In genomic region chr1:12527564-12527963, GRCh38 we compare ENCODE assay signal across 24 cellular contexts.
DNase-seq lines count a peak whose midpoint lies in the region; ATAC-seq and TF ChIP-seq lines count a peak whose summit lies in the region.
"Had no signal": no experiment of that assay in that cellular context is flagged by ENCODE, and none has a peak within 500 bp of the region (broad histone marks: within the 10 kb centered on the region; RNA-seq: fewer than 3 reads in every experiment).

No MANE protein-coding gene starts in this region.

- no peaks in the 10 kb centered on the region for H3K27me3 ChIP-seq in right atrium auricular region
- no peaks in the 10 kb centered on the region for H3K27me3 ChIP-seq in vagina

- no peaks in the 10 kb centered on the region for H3K9me3 Mint-ChIP-seq in progenitor cell of endocrine pancreas (ENCODE audit: low read depth)
- no peaks in the 10 kb centered on the region for H3K9me3 Mint-ChIP-seq in activated T-cell treated with anti-CD3 and anti-CD28 coated beads, Interleukin-2, amount 50 U/mL, for 72 hours

- no peak overlapping the region for H3K27ac ChIP-seq in right atrium auricular region
- peak overlapping the region; percentile 68 for H3K27ac ChIP-seq in vagina
- H3K27ac ChIP-seq: parathyroid adenoma, RWPE1, SK-N-MC, WERI-Rb-1 had no signal

- DNase-seq in cardiac septum (ENCODE audit: low spot score) (peak; percentile 70), right atrium auricular region (ENCODE audit: low spot score) (no peak), kidney tubule cell (ENCODE audit: low spot score) (peak; percentile 61), progenitor cell of endocrine pancreas (ENCODE audit: low spot score, unreplicated experiment) (no peak), vagina (ENCODE audit: extremely low spot score in 2 of 2) (no peak)
- DNase-seq in activated T-cell treated with anti-CD3 and anti-CD28 coated beads, Interleukin-2, amount 50 U/mL, for 72 hours, result no peak
- DNase-seq: 8988T; activated CD4-positive, alpha-beta T cell treated with anti-CD3 and anti-CD28 coated beads, Interleukin-2, amount 50 U/mL, for 1 hour; activated CD8-positive, alpha-beta memory T cell treated with anti-CD3 and anti-CD28 coated beads, Interleukin-2, amount 50 U/mL, for 48 hours; activated effector memory CD4-positive, alpha-beta T cell treated with Interleukin-2 at 50 U/mL for 16 hours; KG1; mesendoderm; naive thymus-derived CD8-positive, alpha-beta T cell; NCI-H2171 treated with DMSO at 0.1 percent for 48 hours; NCI-H524 treated with DMSO at 0.1 percent for 48 hours; stimulated activated CD4-positive, alpha-beta T cell treated with anti-CD3 and anti-CD28 coated beads, Interleukin-2, amount 100 ng/mL, for 48 hours; stimulated activated naive CD4-positive, alpha-beta T cell; WERI-Rb-1 had no signal

- no peaks in the 10 kb centered on the region for H3K27me3 Mint-ChIP-seq in progenitor cell of endocrine pancreas
- H3K27me3 Mint-ChIP-seq in activated T-cell treated with anti-CD3 and anti-CD28 coated beads, Interleukin-2, amount 50 U/mL, for 72 hours (ENCODE audit: low read depth), result no peaks in the 10 kb centered on the region
- H3K27me3 Mint-ChIP-seq: naive thymus-derived CD8-positive, alpha-beta T cell had no signal

- ATAC-seq in HG03139 (IDR thresholded peaks at IDR 0.05; ENCODE audit: unreplicated experiment), result no peak
- no peak for ATAC-seq in GM19035 (IDR thresholded peaks at IDR 0.05; ENCODE audit: unreplicated experiment)
- ATAC-seq in activated T-cell treated with anti-CD3 and anti-CD28 coated beads, Interleukin-2, amount 50 U/mL, for 72 hours (replicated peaks in 1 of 2), result no peak
- ATAC-seq: naive thymus-derived CD8-positive, alpha-beta T cell had no signal

- H3K4me3 ChIP-seq in right atrium auricular region (no peak overlapping the region), vagina (no peak overlapping the region)
- H3K4me3 ChIP-seq: HAP-1, SK-N-MC had no signal

- H3K9me3 ChIP-seq in right atrium auricular region (no peaks in the 10 kb centered on the region), vagina (no peaks in the 10 kb centered on the region)
- H3K9me3 ChIP-seq: HAP-1 had no signal

- H3K36me3 ChIP-seq in right atrium auricular region, result no peaks in the 10 kb centered on the region
- H3K36me3 ChIP-seq in vagina, result no peaks in the 10 kb centered on the region
- H3K36me3 ChIP-seq: HAP-1, WERI-Rb-1 had no signal

- intact Hi-C loops in cardiac septum (cut with DNase I) (no loop called here), vagina (cut with DNase I) (no loop called here)

- TF ChIP-seq POLR2A in vagina (IDR thresholded peaks at IDR 0.05), result no peak

- H3K36me3 Mint-ChIP-seq in progenitor cell of endocrine pancreas (ENCODE audit: insufficient read depth), result no peaks in the 10 kb centered on the region
- no peaks in the 10 kb centered on the region for H3K36me3 Mint-ChIP-seq in activated T-cell treated with anti-CD3 and anti-CD28 coated beads, Interleukin-2, amount 50 U/mL, for 72 hours (ENCODE audit: insufficient read depth in 2 of 2)
- H3K36me3 Mint-ChIP-seq: naive thymus-derived CD8-positive, alpha-beta T cell had no signal

- peak overlapping the region; percentile 86 for H3K27ac Mint-ChIP-seq in progenitor cell of endocrine pancreas
- H3K27ac Mint-ChIP-seq in activated T-cell treated with anti-CD3 and anti-CD28 coated beads, Interleukin-2, amount 50 U/mL, for 72 hours, result no peak overlapping the region

- no peak for TF ChIP-seq CTCF in right atrium auricular region (IDR thresholded peaks at IDR 0.05)
- no peak for TF ChIP-seq CTCF in progenitor cell of endocrine pancreas (IDR thresholded peaks at IDR 0.05; ENCODE audit: unreplicated experiment)
- no peak for TF ChIP-seq CTCF in vagina (IDR thresholded peaks at IDR 0.05)

- no peak overlapping the region for H3K4me3 Mint-ChIP-seq in progenitor cell of endocrine pancreas (ENCODE audit: low read depth)
- no peak overlapping the region for H3K4me3 Mint-ChIP-seq in activated T-cell treated with anti-CD3 and anti-CD28 coated beads, Interleukin-2, amount 50 U/mL, for 72 hours
- H3K4me3 Mint-ChIP-seq: naive thymus-derived CD8-positive, alpha-beta T cell had no signal

- H3K4me1 Mint-ChIP-seq in progenitor cell of endocrine pancreas (ENCODE audit: low read depth), result peaks cover 35% of the 10 kb centered on the region
- peaks cover 24% of the 10 kb centered on the region for H3K4me1 Mint-ChIP-seq in activated T-cell treated with anti-CD3 and anti-CD28 coated beads, Interleukin-2, amount 50 U/mL, for 72 hours (ENCODE audit: low read depth)

- H3K4me1 ChIP-seq in right atrium auricular region (peaks cover 0 to 6% of the 10 kb centered on the region in 2 donors), vagina (peaks cover 30% of the 10 kb centered on the region)
- H3K4me1 ChIP-seq: HAP-1 had no signal

Comparison
In these comparisons a context has a peak if more than half of its experiments do, and no peak if none do; other contexts are left out.
1. DNase-seq: peak in cardiac septum (single experiment) and kidney tubule cell (single experiment); none in right atrium auricular region (single experiment), progenitor cell of endocrine pancreas (single experiment), vagina (0 of 2) and activated T-cell treated with anti-CD3 and anti-CD28 coated beads, Interleukin-2, amount 50 U/mL, for 72 hours (0 of 2).